ENCODE assay signal across 8 cellular contexts in genomic region chr1:225651376-225651871, GRCh38. TPM values are rescaled to one million over a fixed set of nuclear protein-coding genes. Genes with fewer than 3 reads are reported as not detected.
DNase-seq lines count a peak whose midpoint lies in the region; ATAC-seq and TF ChIP-seq lines count a peak whose summit lies in the region.

No MANE protein-coding gene starts in this region.

- POLR2A ChIA-PET in CD4-positive, alpha-beta memory T cell (lab: Charles Lee; ENCODE audit: partially characterized antibody), result no interaction called here
- POLR2A ChIA-PET in naive thymus-derived CD4-positive, alpha-beta T cell (lab: Charles Lee), result no interaction called here

- H3K27me3 Mint-ChIP-seq in CD4-positive, alpha-beta memory T cell, result peaks cover 8 to 15% of the 10 kb centered on the region in 2 donors
- H3K27me3 Mint-ChIP-seq in naive thymus-derived CD4-positive, alpha-beta T cell, result peaks cover 34 to 75% (median 45%) of the 10 kb centered on the region in 5 donors

- H3K4me1 Mint-ChIP-seq in CD4-positive, alpha-beta memory T cell, result peaks cover 8 to 21% (median 12%) of the 10 kb centered on the region in 4 donors
- peaks cover 9 to 19% (median 16%) of the 10 kb centered on the region in 7 donors for H3K4me1 Mint-ChIP-seq in naive thymus-derived CD4-positive, alpha-beta T cell

- no peaks in the 10 kb centered on the region for H3K9me3 Mint-ChIP-seq in CD4-positive, alpha-beta memory T cell
- no peaks in the 10 kb centered on the region for H3K9me3 Mint-ChIP-seq in naive thymus-derived CD4-positive, alpha-beta T cell

- intact Hi-C loops in CD4-positive, alpha-beta memory T cell (cut with micrococcal nuclease), result no loop called here
- intact Hi-C loops in naive thymus-derived CD4-positive, alpha-beta T cell (cut with micrococcal nuclease), result loop anchor here in 1 of 2 donors (10.0 kb wide), 2 partner anchors 177 to 323 kb away; no protein-coding TSS in a partner anchor

- H3K4me1 ChIP-seq in CD4-positive, alpha-beta memory T cell (ENCODE audit: insufficient read depth, low read length), result peaks cover 16% of the 10 kb centered on the region
- peaks cover 5 to 12% of the 10 kb centered on the region in 2 donors for H3K4me1 ChIP-seq in naive thymus-derived CD4-positive, alpha-beta T cell (ENCODE audit: control insufficient read depth in 2 of 2, insufficient read depth in 2 of 2, low read length in 2 of 2)

- H3K27ac ChIP-seq in CD4-positive, alpha-beta memory T cell (ENCODE audit: low read depth, low read length), result no peak overlapping the region
- no peak overlapping the region for H3K27ac ChIP-seq in naive thymus-derived CD4-positive, alpha-beta T cell (ENCODE audit: low read depth, low read length)

- peak overlapping the region in 1 of 7 donors; percentile 1 for H3K27ac Mint-ChIP-seq in CD4-positive, alpha-beta memory T cell
- H3K27ac Mint-ChIP-seq in naive thymus-derived CD4-positive, alpha-beta T cell, result peak overlapping the region in 1 of 9 donors; percentile 3

- no peaks in the 10 kb centered on the region for H3K9me3 ChIP-seq in CD4-positive, alpha-beta memory T cell (ENCODE audit: control insufficient read depth in 1 of 2, low read length in 2 of 2)
- H3K9me3 ChIP-seq in naive thymus-derived CD4-positive, alpha-beta T cell (ENCODE audit: control insufficient read depth in 2 of 3, low read length in 3 of 3), result no peaks in the 10 kb centered on the region

- no peaks in the 10 kb centered on the region for H3K36me3 ChIP-seq in CD4-positive, alpha-beta memory T cell (ENCODE audit: insufficient read depth, low read length)
- H3K36me3 ChIP-seq in naive thymus-derived CD4-positive, alpha-beta T cell (ENCODE audit: control insufficient read depth in 2 of 3, insufficient read depth in 3 of 3, low read length in 3 of 3), result no peaks in the 10 kb centered on the region

- H3K27me3 ChIP-seq in CD4-positive, alpha-beta memory T cell (ENCODE audit: insufficient read depth, low read length), result peaks cover 15% of the 10 kb centered on the region
- peaks cover 0 to 12% of the 10 kb centered on the region in 2 donors for H3K27me3 ChIP-seq in naive thymus-derived CD4-positive, alpha-beta T cell (ENCODE audit: control insufficient read depth in 2 of 2, insufficient read depth in 2 of 2, low read length in 2 of 2)

- H3K4me3 Mint-ChIP-seq in CD4-positive, alpha-beta memory T cell, result peak overlapping the region; percentile 84 to 98 (median 92)
- peak overlapping the region; percentile 79 to 95 (median 88) for H3K4me3 Mint-ChIP-seq in naive thymus-derived CD4-positive, alpha-beta T cell

- H3K4me3 ChIP-seq in CD4-positive, alpha-beta memory T cell (ENCODE audit: low read length in 2 of 2), result peak overlapping the region in 1 of 2 donors; percentile 53
- peak overlapping the region; percentile 87 for H3K4me3 ChIP-seq in choroid plexus epithelial cell (ENCODE audit: low read depth, low read length)
- no peak overlapping the region for H3K4me3 ChIP-seq in naive thymus-derived CD4-positive, alpha-beta T cell (ENCODE audit: low read length)

- ATAC-seq in naive thymus-derived CD4-positive, alpha-beta T cell, result no peak
- no peak for ATAC-seq in GM19351 (IDR thresholded peaks at IDR 0.05; ENCODE audit: unreplicated experiment)
- ATAC-seq in GM21529 (IDR thresholded peaks at IDR 0.05; ENCODE audit: unreplicated experiment), result no peak
- ATAC-seq in GM21619 (IDR thresholded peaks at IDR 0.05; ENCODE audit: unreplicated experiment), result no peak

- CTCF ChIA-PET in CD4-positive, alpha-beta memory T cell (lab: Charles Lee; ENCODE audit: partially characterized antibody), result no interaction called here
- CTCF ChIA-PET in naive thymus-derived CD4-positive, alpha-beta T cell (lab: Charles Lee), result no interaction called here

- peaks cover 0 to 2% of the 10 kb centered on the region in 2 donors for H3K36me3 Mint-ChIP-seq in CD4-positive, alpha-beta memory T cell
- H3K36me3 Mint-ChIP-seq in naive thymus-derived CD4-positive, alpha-beta T cell, result peaks cover 0 to 4% (median 0%) of the 10 kb centered on the region in 5 donors

- TF ChIP-seq CTCF in choroid plexus epithelial cell (conservative IDR thresholded peaks at IDR 0.05; ENCODE audit: low read depth, low read length), result no peak

- DNase-seq in CD4-positive, alpha-beta memory T cell, result no peak
- DNase-seq in LHCN-M2 (ENCODE audit: low read depth) (peak; percentile 59), choroid plexus epithelial cell (ENCODE audit: low read depth) (peak; percentile 46), middle frontal gyrus (ENCODE audit: extremely low spot score, low spot score) (no peak)
- DNase-seq in naive thymus-derived CD4-positive, alpha-beta T cell, result no peak

RNA-seq across cellular contexts. Expression of gene ENAH, which starts 1.5 kb away (rescaled TPM):
- total RNA-seq in CD4-positive, alpha-beta memory T cell, result under 1 TPM in 1 of 2 experiments, not detected in 1; 0.26 TPM
- not detected for polyA plus RNA-seq in CD4-positive, alpha-beta memory T cell
- 82.4 and 91.8 TPM in 2 replicates for total RNA-seq in LHCN-M2 (2014; rRNA removed)
- polyA plus RNA-seq in LHCN-M2 (2012), result 58.3 TPM
- under 1 TPM in 3 of 5 experiments, not detected in 2; 0.08 to 0.42 (median 0.16) TPM for total RNA-seq in naive thymus-derived CD4-positive, alpha-beta T cell
- polyA plus RNA-seq in naive thymus-derived CD4-positive, alpha-beta T cell, result not detected

Comparison
In these comparisons a context has a peak if more than half of its experiments do, and no peak if none do; other contexts are left out.
1. DNase-seq: peak in LHCN-M2 (single experiment) and choroid plexus epithelial cell (single experiment); none in CD4-positive, alpha-beta memory T cell (0 of 5), naive thymus-derived CD4-positive, alpha-beta T cell (0 of 9) and middle frontal gyrus (single experiment).
2. RNA of gene ENAH, which starts 1.5 kb away (total RNA-seq): 82.4 to 91.8 TPM in LHCN-M2; 0.26 TPM in CD4-positive, alpha-beta memory T cell and 0.08 to 0.42 TPM in naive thymus-derived CD4-positive, alpha-beta T cell; every median in the first group is over 10 times any median in the second.